ENCODE assay signal across 11 cellular contexts in genomic region chr20:2314759-2315439, GRCh38. TPM values are rescaled to one million over a fixed set of nuclear protein-coding genes. Genes with fewer than 3 reads are reported as not detected.
DNase-seq lines count a peak whose midpoint lies in the region; TF ChIP-seq lines count a peak whose summit lies in the region.
"Had no signal": no experiment of that assay in that cellular context is flagged by ENCODE, and none has a peak within 500 bp of the region (broad histone marks: within the 10 kb centered on the region; RNA-seq: fewer than 3 reads in every experiment).

No MANE protein-coding gene starts in this region.

- H3K9me3 Mint-ChIP-seq in glutamatergic neuron (ENCODE audit: unreplicated experiment): peaks cover 2% of the 10 kb centered on the region
- peaks cover 3% of the 10 kb centered on the region for H3K9me3 Mint-ChIP-seq in nephron progenitor cell
- H3K9me3 Mint-ChIP-seq: neural progenitor cell had no signal

- H3K27ac Mint-ChIP-seq in glutamatergic neuron (ENCODE audit: unreplicated experiment) (no peak overlapping the region), nephron progenitor cell (no peak overlapping the region)
- H3K27ac Mint-ChIP-seq: neural progenitor cell had no signal

- TF ChIP-seq CTCF in fibroblast of pulmonary artery (IDR thresholded peaks at IDR 0.05; ENCODE audit: low read length, missing control alignments) (no peak), glutamatergic neuron (IDR thresholded peaks at IDR 0.05; ENCODE audit: partially characterized antibody, unreplicated experiment) (no peak), nephron progenitor cell (IDR thresholded peaks at IDR 0.05) (no peak)

- no peak overlapping the region for H3K4me3 ChIP-seq in fibroblast of pulmonary artery (replicated peaks; ENCODE audit: low read depth, low read length)
- H3K4me3 ChIP-seq: cardiac muscle cell, neural progenitor cell had no signal

- H3K4me1 Mint-ChIP-seq in glutamatergic neuron (ENCODE audit: low read depth, unreplicated experiment) (no peaks in the 10 kb centered on the region), nephron progenitor cell (peaks cover 25% of the 10 kb centered on the region)

- H3K27me3 Mint-ChIP-seq in glutamatergic neuron (ENCODE audit: unreplicated experiment): no peaks in the 10 kb centered on the region
- H3K27me3 Mint-ChIP-seq in nephron progenitor cell (ENCODE audit: low read depth, poor library complexity): peaks cover 7% of the 10 kb centered on the region

- peak; percentile 14 for DNase-seq in NCI-H2029 (lab: John Stamatoyannopoulos, UW)
- no peak for DNase-seq in NCI-H2029 treated with DMSO at 0.1 percent for 48 hours (lab: John Stamatoyannopoulos, UW)
- DNase-seq in OCI-M1 (lab: John Stamatoyannopoulos, UW): peak; percentile 98
- DNase-seq in fibroblast of pulmonary artery (ENCODE audit: low read depth): peak; percentile 55
- peak; percentile 84 for DNase-seq in stromal cell of bone marrow (ENCODE audit: low read depth)
- DNase-seq in glutamatergic neuron: no peak
- DNase-seq in nephron progenitor cell: no peak
- no peak for DNase-seq in C1 segment of cervical spinal cord (lab: John Stamatoyannopoulos, UW)

- H3K4me3 Mint-ChIP-seq in glutamatergic neuron (ENCODE audit: unreplicated experiment) (no peak overlapping the region), nephron progenitor cell (no peak overlapping the region)
- H3K4me3 Mint-ChIP-seq: neural progenitor cell had no signal

- H3K36me3 Mint-ChIP-seq in glutamatergic neuron (ENCODE audit: unreplicated experiment) (no peaks in the 10 kb centered on the region), nephron progenitor cell (ENCODE audit: low read depth) (no peaks in the 10 kb centered on the region)
- H3K36me3 Mint-ChIP-seq: neural progenitor cell had no signal

RNA-seq across cellular contexts. Expression of gene TGM3, which starts 19.1 kb away (rescaled TPM):
- not detected for total RNA-seq in glutamatergic neuron (ENCODE audit: unreplicated experiment)
- total RNA-seq: cardiac muscle cell, urinary bladder had no signal

Comparison
In these comparisons a context has a peak if more than half of its experiments do, and no peak if none do; other contexts are left out.
1. DNase-seq: peak in NCI-H2029 (single experiment), OCI-M1 (single experiment), fibroblast of pulmonary artery (single experiment) and stromal cell of bone marrow (single experiment); none in NCI-H2029 treated with DMSO at 0.1 percent for 48 hours (single experiment), glutamatergic neuron (single experiment), nephron progenitor cell (single experiment) and C1 segment of cervical spinal cord (0 of 14).